In the genomic region with DNA sequence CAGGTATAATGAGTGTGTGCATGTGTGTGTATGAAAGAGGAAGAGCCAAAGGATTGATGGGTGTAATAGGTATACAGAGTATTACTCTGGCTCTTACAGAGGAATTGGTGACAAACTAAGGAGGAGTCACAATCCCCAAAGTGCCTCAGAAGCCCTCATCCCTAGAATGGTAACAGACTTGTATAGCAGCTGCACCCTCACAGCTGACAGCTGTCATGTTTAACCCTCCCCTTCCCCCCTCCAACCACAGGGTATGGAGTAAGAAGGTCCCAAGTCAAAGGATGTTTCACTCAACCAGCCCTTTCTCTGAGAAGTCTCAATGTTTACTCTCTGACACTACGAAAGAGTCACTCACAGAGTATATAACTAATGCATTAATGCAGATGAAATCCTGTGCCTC, we compare ENCODE assay signal across 22 cellular contexts.
"Had no signal": no experiment of that assay in that cellular context is flagged by ENCODE, and none has a peak within 500 bp of the region (broad histone marks: within the 10 kb centered on the region; RNA-seq: fewer than 3 reads in every experiment).

No MANE protein-coding gene starts in this region.

- H3K4me3 Mint-ChIP-seq: activated CD8-positive, alpha-beta T cell treated with anti-CD3 and anti-CD28 coated beads, Interleukin-2, amount 10 ng/mL, durations not matched to agents 7 days and 5 days; activated naive CD4-positive, alpha-beta T cell treated with anti-CD3 and anti-CD28 coated beads, Interleukin-2, amount 50 U/mL, for 24 hours; T-helper 1 cell treated with Interleukin-12 subunit alpha and Interleukin-12 subunit beta and Interleukin-4 antibody, amounts not matched to agents 30 μg/mL and 1 μg/mL, for 36 hours had no signal

- H3K27me3 ChIP-seq: breast epithelium, Peyer's patch had no signal

- H3K36me3 ChIP-seq: breast epithelium, Peyer's patch, SJSA1 had no signal

- H3K9me3 Mint-ChIP-seq: activated naive CD4-positive, alpha-beta T cell treated with anti-CD3 and anti-CD28 coated beads, Interleukin-2, amount 50 U/mL, for 24 hours; T-helper 1 cell treated with Interleukin-12 subunit alpha and Interleukin-12 subunit beta and Interleukin-4 antibody, amounts not matched to agents 30 μg/mL and 1 μg/mL, for 36 hours had no signal

- H3K27ac ChIP-seq: breast epithelium, Peyer's patch, RWPE1, SJSA1 had no signal

- H3K36me3 Mint-ChIP-seq: activated naive CD4-positive, alpha-beta T cell treated with anti-CD3 and anti-CD28 coated beads, Interleukin-2, amount 50 U/mL, for 24 hours had no signal

- H3K27me3 Mint-ChIP-seq: activated naive CD4-positive, alpha-beta T cell treated with anti-CD3 and anti-CD28 coated beads, Interleukin-2, amount 50 U/mL, for 24 hours had no signal

- DNase-seq: activated CD4-positive, alpha-beta T cell treated with anti-CD3 and anti-CD28 coated beads for 48 hours; activated CD4-positive, alpha-beta T cell treated with anti-CD3 and anti-CD28 coated beads, Interleukin-2, amount 50 U/mL, for 4 hours; activated CD8-positive, alpha-beta memory T cell treated with anti-CD3 and anti-CD28 coated beads, Interleukin-2, amount 50 U/mL, for 48 hours; activated CD8-positive, alpha-beta T cell treated with anti-CD3 and anti-CD28 coated beads, Interleukin-2, amount 10 ng/mL, durations not matched to agents 7 days and 5 days; activated naive CD4-positive, alpha-beta T cell; activated T-cell treated with anti-CD3 and anti-CD28 coated beads, Interleukin-2, amount 50 U/mL, for 1 hour; aorta; caudate nucleus; Karpas-422; NCI-H1105; NCI-H1436; NCI-H1694 treated with DMSO at 0.1 percent for 48 hours; NCI-H2029 treated with DMSO at 0.1 percent for 48 hours; NCI-H446; NCI-H526 treated with DMSO at 0.1 percent for 48 hours; Peyer's patch; Right ventricle myocardium superior had no signal

- H3K4me3 ChIP-seq: breast epithelium, Peyer's patch, SJSA1 had no signal

- H3K4me1 ChIP-seq: breast epithelium, SJSA1 had no signal

- H3K27ac Mint-ChIP-seq: activated CD8-positive, alpha-beta T cell treated with anti-CD3 and anti-CD28 coated beads, Interleukin-2, amount 10 ng/mL, durations not matched to agents 7 days and 5 days; activated naive CD4-positive, alpha-beta T cell treated with anti-CD3 and anti-CD28 coated beads, Interleukin-2, amount 50 U/mL, for 24 hours; T-helper 1 cell treated with Interleukin-12 subunit alpha and Interleukin-12 subunit beta and Interleukin-4 antibody, amounts not matched to agents 30 μg/mL and 1 μg/mL, for 36 hours had no signal

- H3K9me3 ChIP-seq: breast epithelium, Peyer's patch, SJSA1 had no signal
